ENCODE assay signal across 1 cellular context in the genomic region with DNA sequence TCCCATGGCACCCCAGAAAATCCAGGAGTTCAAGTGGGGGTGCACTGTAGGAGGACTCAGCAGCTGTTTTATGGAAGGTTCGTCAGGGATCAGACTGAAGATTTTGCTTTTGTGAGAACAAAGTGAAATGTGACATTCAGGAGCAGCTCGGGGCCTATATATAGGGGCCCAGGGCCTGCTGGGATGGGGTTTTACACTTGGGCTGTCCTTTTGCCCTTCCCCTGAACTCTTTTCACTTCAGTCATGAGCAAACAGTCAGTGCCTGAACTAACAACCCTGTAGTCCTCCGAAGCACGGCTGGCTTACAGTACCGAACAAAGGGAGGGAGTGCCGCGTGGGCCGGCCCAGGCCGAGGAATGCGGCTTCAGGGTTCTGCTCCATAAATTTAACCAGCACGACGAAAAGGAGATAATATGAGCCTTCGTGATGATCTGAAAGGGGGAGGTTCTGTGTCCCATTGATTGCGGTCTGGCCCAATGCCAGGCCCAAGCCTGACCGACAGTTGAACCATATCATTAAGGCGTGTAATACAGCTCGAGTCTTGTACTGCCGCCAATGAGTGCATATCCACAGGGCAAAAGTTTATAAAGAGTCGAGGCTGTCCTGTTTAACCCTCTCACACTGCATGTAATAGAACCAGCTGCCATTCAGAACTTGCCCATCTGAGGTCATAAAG.
TF ChIP-seq lines count a peak whose summit lies in the region.

No MANE protein-coding gene starts in this region.

TF ChIP-seq in SK-N-SH, 30 proteins besides CTCF, POLR2A, EP300 and RAD21 (continued from another document):
- TF ChIP-seq, protein P1, sequence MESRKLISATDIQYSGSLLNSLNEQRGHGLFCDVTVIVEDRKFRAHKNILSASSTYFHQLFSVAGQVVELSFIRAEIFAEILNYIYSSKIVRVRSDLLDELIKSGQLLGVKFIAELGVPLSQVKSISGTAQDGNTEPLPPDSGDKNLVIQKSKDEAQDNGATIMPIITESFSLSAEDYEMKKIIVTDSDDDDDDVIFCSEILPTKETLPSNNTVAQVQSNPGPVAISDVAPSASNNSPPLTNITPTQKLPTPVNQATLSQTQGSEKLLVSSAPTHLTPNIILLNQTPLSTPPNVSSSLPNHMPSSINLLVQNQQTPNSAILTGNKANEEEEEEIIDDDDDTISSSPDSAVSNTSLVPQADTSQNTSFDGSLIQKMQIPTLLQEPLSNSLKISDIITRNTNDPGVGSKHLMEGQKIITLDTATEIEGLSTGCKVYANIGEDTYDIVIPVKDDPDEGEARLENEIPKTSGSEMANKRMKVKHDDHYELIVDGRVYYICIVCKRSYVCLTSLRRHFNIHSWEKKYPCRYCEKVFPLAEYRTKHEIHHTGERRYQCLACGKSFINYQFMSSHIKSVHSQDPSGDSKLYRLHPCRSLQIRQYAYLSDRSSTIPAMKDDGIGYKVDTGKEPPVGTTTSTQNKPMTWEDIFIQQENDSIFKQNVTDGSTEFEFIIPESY (IDR thresholded peaks at IDR 0.05; ENCODE audit: borderline replicate concordance, low read depth): 0 out of 2 replicates have a peak, but pooled peaks have one; percentile 76
- no peak for TF ChIP-seq ELF1 (IDR thresholded peaks at IDR 0.05)
- TF ChIP-seq GATA2 (CRISPR knock-in tag; IDR thresholded peaks at IDR 0.05): no peak
- TF ChIP-seq USF1 (IDR thresholded peaks at IDR 0.05; ENCODE audit: borderline replicate concordance, low read depth): no peak
- TF ChIP-seq, protein P2, sequence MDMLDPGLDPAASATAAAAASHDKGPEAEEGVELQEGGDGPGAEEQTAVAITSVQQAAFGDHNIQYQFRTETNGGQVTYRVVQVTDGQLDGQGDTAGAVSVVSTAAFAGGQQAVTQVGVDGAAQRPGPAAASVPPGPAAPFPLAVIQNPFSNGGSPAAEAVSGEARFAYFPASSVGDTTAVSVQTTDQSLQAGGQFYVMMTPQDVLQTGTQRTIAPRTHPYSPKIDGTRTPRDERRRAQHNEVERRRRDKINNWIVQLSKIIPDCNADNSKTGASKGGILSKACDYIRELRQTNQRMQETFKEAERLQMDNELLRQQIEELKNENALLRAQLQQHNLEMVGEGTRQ (IDR thresholded peaks at IDR 0.05; ENCODE audit: borderline replicate concordance, low read depth, low read length): no peak
- peak; percentile 90 for TF ChIP-seq TEAD4 (IDR thresholded peaks at IDR 0.05; ENCODE audit: borderline replicate concordance, insufficient read depth)
- peak; percentile 27; the same call in 1 of the 2 replicates for TF ChIP-seq TAF1 (IDR thresholded peaks at IDR 0.05; ENCODE audit: borderline replicate concordance, low read depth, low read length)
- TF ChIP-seq JUND (IDR thresholded peaks at IDR 0.05): peak; percentile 57
- TF ChIP-seq MXI1 (IDR thresholded peaks at IDR 0.05; ENCODE audit: low read depth, low read length): 0 out of 2 replicates have a peak, but pooled peaks have one; percentile 33
- no peak; the same call in 1 of the 2 replicates for TF ChIP-seq FOSL2 (IDR thresholded peaks at IDR 0.05; ENCODE audit: borderline replicate concordance, low read depth)
- no peak for TF ChIP-seq YY1 (IDR thresholded peaks at IDR 0.05; ENCODE audit: low read depth)
- TF ChIP-seq MEF2A (IDR thresholded peaks at IDR 0.05; ENCODE audit: borderline replicate concordance, low read depth): 0 out of 2 replicates have a peak, but pooled peaks have one; percentile 28
- TF ChIP-seq RFX5 (IDR thresholded peaks at IDR 0.05; ENCODE audit: low read length): no peak
- TF ChIP-seq RXRA (IDR thresholded peaks at IDR 0.05; ENCODE audit: borderline replicate concordance, low read depth): peak; percentile 100
- peak; percentile 99 for TF ChIP-seq NFIC (IDR thresholded peaks at IDR 0.05; ENCODE audit: borderline replicate concordance)
- peak; percentile 32; the same call in 1 of the 2 replicates for TF ChIP-seq SIN3A (IDR thresholded peaks at IDR 0.05; ENCODE audit: borderline replicate concordance, low read depth, low read length)
- TF ChIP-seq NRF1 (IDR thresholded peaks at IDR 0.05; ENCODE audit: low read depth, low read length): no peak
- no peak for TF ChIP-seq FOXJ3 (CRISPR knock-in tag; IDR thresholded peaks at IDR 0.05)
- no peak for TF ChIP-seq GABPA (IDR thresholded peaks at IDR 0.05; ENCODE audit: low read depth)
- TF ChIP-seq IRF3 (IDR thresholded peaks at IDR 0.05; ENCODE audit: low read depth, low read length): no peak
- peak; percentile 66 for TF ChIP-seq POLR2AphosphoS5 (IDR thresholded peaks at IDR 0.05; ENCODE audit: low read depth, low read length)
